Comparison of ENCODE assay signal across 18 cellular contexts in the genomic region with DNA sequence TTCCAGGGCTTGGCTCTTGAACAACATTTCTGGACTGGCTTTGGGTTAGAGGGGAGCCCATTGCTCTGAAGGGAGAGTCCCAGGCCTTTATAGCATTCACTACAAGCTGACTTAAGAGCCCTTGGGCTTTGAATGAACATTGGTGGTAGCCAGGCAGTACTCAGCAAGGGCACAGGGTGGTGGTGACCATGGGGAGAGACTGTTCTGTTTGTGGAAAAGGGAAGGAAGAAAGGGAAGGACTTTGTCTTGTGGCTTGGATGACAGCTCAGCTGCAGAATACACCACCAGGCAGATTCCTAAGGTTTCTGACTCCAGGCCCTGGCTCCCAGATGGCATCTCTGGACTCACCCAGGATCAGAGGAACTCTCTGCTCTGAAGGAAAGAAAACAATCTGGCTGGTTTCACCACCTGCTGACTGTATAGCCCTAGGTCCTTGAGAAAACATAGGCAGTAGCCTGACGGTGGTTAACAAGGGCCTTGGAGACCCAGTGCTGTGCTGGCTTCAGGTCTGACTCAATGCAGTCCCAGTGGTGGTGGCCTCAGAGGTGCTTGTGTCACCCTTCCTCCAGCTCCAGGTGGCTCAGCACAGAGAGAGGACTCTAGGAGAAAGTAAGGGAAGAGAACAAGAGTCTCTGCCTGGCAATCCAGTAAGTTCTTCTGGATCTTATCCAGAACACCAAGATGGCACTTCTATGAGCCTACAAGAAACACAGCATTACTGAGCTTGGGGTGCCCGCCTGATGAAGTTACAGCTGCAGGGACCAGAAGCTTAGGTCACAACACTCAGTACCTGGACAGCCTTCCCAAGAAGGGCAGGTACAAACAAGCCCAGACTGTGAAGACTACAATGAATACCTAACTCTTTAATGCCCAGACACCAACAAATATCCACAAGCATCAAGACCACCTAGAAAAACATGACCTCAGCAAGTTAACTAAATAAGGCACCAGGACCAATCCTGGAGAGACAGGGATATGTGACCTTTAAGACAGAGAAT. TPM values are rescaled to one million over a fixed set of nuclear protein-coding genes. Genes with fewer than 3 reads are reported as not detected.
"Had no signal": no experiment of that assay in that cellular context is flagged by ENCODE, and none has a peak within 500 bp of the region (broad histone marks: within the 10 kb centered on the region; RNA-seq: fewer than 3 reads in every experiment).

No MANE protein-coding gene starts in this region.

- H3K27me3 Mint-ChIP-seq: activated naive CD4-positive, alpha-beta T cell treated with anti-CD3 and anti-CD28 coated beads, Interleukin-2, amount 50 U/mL, for 24 hours; brain; progenitor cell of endocrine pancreas; stimulated activated naive CD8-positive, alpha-beta T cell treated with anti-CD3 and anti-CD28 coated beads, Interleukin-15, Interleukin-2, amounts not matched to agents 100 ng/mL and 50 ng/mL, for 24 hours had no signal

- H3K27me3 ChIP-seq: dorsolateral prefrontal cortex, esophagus squamous epithelium, heart right ventricle, sigmoid colon, SJCRH30, testis had no signal

- ATAC-seq: naive thymus-derived CD8-positive, alpha-beta T cell had no signal

- DNase-seq: activated CD4-positive, alpha-beta T cell treated with anti-CD3 and anti-CD28 coated beads for 4 hours; dorsolateral prefrontal cortex; esophagus squamous epithelium; foreskin melanocyte; heart right ventricle; naive thymus-derived CD8-positive, alpha-beta T cell; sigmoid colon; SJCRH30; stimulated activated CD4-positive, alpha-beta T cell treated with anti-CD3 and anti-CD28 coated beads, Interleukin-4, amount 100 ng/mL, for 1 hour; stimulated activated CD8-positive, alpha-beta memory T cell treated with anti-CD3 and anti-CD28 coated beads, Interleukin-4, amount 100 ng/mL, for 48 hours; SW 1271; testis had no signal

- H3K9me3 ChIP-seq: SJCRH30, testis had no signal

- H3K4me3 Mint-ChIP-seq: activated naive CD4-positive, alpha-beta T cell treated with anti-CD3 and anti-CD28 coated beads, Interleukin-2, amount 50 U/mL, for 24 hours; brain; mesothelial cell of epicardium; naive thymus-derived CD8-positive, alpha-beta T cell; stimulated activated naive CD8-positive, alpha-beta T cell treated with anti-CD3 and anti-CD28 coated beads, Interleukin-15, Interleukin-2, amounts not matched to agents 100 ng/mL and 50 ng/mL, for 24 hours had no signal

- H3K4me1 ChIP-seq: sigmoid colon, SJCRH30, testis had no signal

- H3K27ac ChIP-seq: dorsolateral prefrontal cortex, esophagus squamous epithelium, heart right ventricle, sigmoid colon, SJCRH30, testis had no signal

- H3K4me3 ChIP-seq: dorsolateral prefrontal cortex, esophagus squamous epithelium, heart right ventricle, sigmoid colon, SJCRH30, testis had no signal

- H3K27ac Mint-ChIP-seq: activated naive CD4-positive, alpha-beta T cell treated with anti-CD3 and anti-CD28 coated beads, Interleukin-2, amount 50 U/mL, for 24 hours; brain; mesothelial cell of epicardium; progenitor cell of endocrine pancreas; stimulated activated naive CD8-positive, alpha-beta T cell treated with anti-CD3 and anti-CD28 coated beads, Interleukin-15, Interleukin-2, amounts not matched to agents 100 ng/mL and 50 ng/mL, for 24 hours had no signal

- H3K4me1 Mint-ChIP-seq: activated naive CD4-positive, alpha-beta T cell treated with anti-CD3 and anti-CD28 coated beads, Interleukin-2, amount 50 U/mL, for 24 hours; brain; mesothelial cell of epicardium; naive thymus-derived CD8-positive, alpha-beta T cell had no signal

- H3K36me3 Mint-ChIP-seq: brain had no signal

- H3K36me3 ChIP-seq: esophagus squamous epithelium, heart right ventricle, sigmoid colon, SJCRH30 had no signal

RNA-seq across cellular contexts. Expression of a gene that starts 16.4 kb away (rescaled TPM):
- total RNA-seq: chondrocyte, SJCRH30 had no signal
- polyA plus RNA-seq: naive thymus-derived CD8-positive, alpha-beta T cell had no signal

RNA-seq across cellular contexts. Expression of a gene that starts 21.8 kb away (rescaled TPM):
- total RNA-seq: chondrocyte; naive thymus-derived CD8-positive, alpha-beta T cell; progenitor cell of endocrine pancreas; SJCRH30 had no signal
- polyA plus RNA-seq: naive thymus-derived CD8-positive, alpha-beta T cell had no signal
